37 cellular contexts compared by ENCODE assay signal in genomic region chr11:90669094-90669493, GRCh38.
"Had no signal": no experiment of that assay in that cellular context is flagged by ENCODE, and none has a peak within 500 bp of the region (broad histone marks: within the 10 kb centered on the region; RNA-seq: fewer than 3 reads in every experiment).

No MANE protein-coding gene starts in this region.

- ATAC-seq: activated naive CD4-positive, alpha-beta T cell treated with anti-CD3 and anti-CD28 coated beads, Interleukin-2, amount 50 U/mL, for 72 hours; activated naive CD8-positive, alpha-beta T cell treated with anti-CD3 and anti-CD28 coated beads, Interleukin-2, amount 50 U/mL, for 24 hours; activated T-cell treated with anti-CD3 and anti-CD28 coated beads, Interleukin-2, amount 50 U/mL, for 4 hours; activated T-cell treated with anti-CD3 and anti-CD28 coated beads, Interleukin-2, amount 50 U/mL, for 72 hours; activated T-helper 17 cell treated with anti-CD3 and anti-CD28 coated beads, Interleukin-2, amount 50 U/mL, for 72 hours; body of pancreas had no signal

- H3K27me3 ChIP-seq: adrenal gland, ascending aorta, body of pancreas, brain microvascular endothelial cell, cardiac muscle cell had no signal

- H3K27ac ChIP-seq: adrenal gland, ascending aorta, body of pancreas, brain microvascular endothelial cell, cardiac muscle cell had no signal

- H3K4me3 ChIP-seq: adrenal gland, ascending aorta, body of pancreas, cardiac muscle cell had no signal

- H3K4me1 Mint-ChIP-seq: activated naive CD4-positive, alpha-beta T cell treated with anti-CD3 and anti-CD28 coated beads, Interleukin-2, amount 10 ng/mL, durations not matched to agents 7 days and 5 days; activated naive CD4-positive, alpha-beta T cell treated with anti-CD3 and anti-CD28 coated beads, Interleukin-2, amount 50 U/mL, for 24 hours; activated naive CD8-positive, alpha-beta T cell treated with anti-CD3 and anti-CD28 coated beads for 36 hours; activated naive CD8-positive, alpha-beta T cell treated with anti-CD3 and anti-CD28 coated beads, Interleukin-2, amount 10 ng/mL, durations not matched to agents 7 days and 5 days; activated naive CD8-positive, alpha-beta T cell treated with anti-CD3 and anti-CD28 coated beads, Interleukin-2, amount 50 U/mL, for 24 hours; activated T-helper 17 cell treated with anti-CD3 and anti-CD28 coated beads, Interleukin-2, amount 50 U/mL, for 72 hours; central memory CD8-positive, alpha-beta T cell had no signal

- H3K4me3 Mint-ChIP-seq: activated naive CD4-positive, alpha-beta T cell treated with anti-CD3 and anti-CD28 coated beads for 36 hours; activated naive CD4-positive, alpha-beta T cell treated with anti-CD3 and anti-CD28 coated beads, Interleukin-2, amount 10 ng/mL, durations not matched to agents 7 days and 5 days; activated naive CD4-positive, alpha-beta T cell treated with anti-CD3 and anti-CD28 coated beads, Interleukin-2, amount 50 U/mL, for 24 hours; activated naive CD8-positive, alpha-beta T cell; activated naive CD8-positive, alpha-beta T cell treated with anti-CD3 and anti-CD28 coated beads for 36 hours; activated naive CD8-positive, alpha-beta T cell treated with anti-CD3 and anti-CD28 coated beads, Interleukin-2, amount 10 ng/mL, durations not matched to agents 7 days and 5 days; activated naive CD8-positive, alpha-beta T cell treated with anti-CD3 and anti-CD28 coated beads, Interleukin-2, amount 50 U/mL, for 24 hours; activated T-cell treated with anti-CD3 and anti-CD28 coated beads, Interleukin-2, amount 50 U/mL, for 24 hours; activated T-cell treated with anti-CD3 and anti-CD28 coated beads, Interleukin-2, amount 50 U/mL, for 4 hours; activated T-cell treated with anti-CD3 and anti-CD28 coated beads, Interleukin-2, amount 50 U/mL, for 72 hours; activated T-helper 1 cell treated with anti-CD3 and anti-CD28 coated beads, Interleukin-12 subunit alpha, Interleukin-12 subunit beta, Interleukin-2, Interleukin-4 antibody, amounts not matched to agents 30 ng/mL and 10 ng/mL and 1 ng/mL, durations not matched to agents 14 hours and 24 hours and 36 hours; activated T-helper 17 cell treated with anti-CD3 and anti-CD28 coated beads, Interleukin-2, amount 50 U/mL, for 72 hours; brain; central memory CD8-positive, alpha-beta T cell had no signal

- H3K4me1 ChIP-seq: adrenal gland, ascending aorta, body of pancreas had no signal

- DNase-seq: activated effector memory CD4-positive, alpha-beta T cell treated with anti-CD3 and anti-CD28 coated beads, Interleukin-2, amount 50 U/mL, for 16 hours; activated effector memory CD4-positive, alpha-beta T cell treated with Interleukin-2 at 50 U/mL for 16 hours; activated gamma-delta T cell; activated gamma-delta T cell treated with Interleukin-2 at 50 U/mL for 16 hours; activated naive CD4-positive, alpha-beta T cell; activated naive CD4-positive, alpha-beta T cell treated with anti-CD3 and anti-CD28 coated beads for 36 hours; activated naive CD4-positive, alpha-beta T cell treated with anti-CD3 and anti-CD28 coated beads, Interleukin-2, amount 10 ng/mL, durations not matched to agents 7 days and 5 days; activated naive CD4-positive, alpha-beta T cell treated with anti-CD3 and anti-CD28 coated beads, Interleukin-2, amount 50 U/mL, for 16 hours; activated naive CD4-positive, alpha-beta T cell treated with Interleukin-2 at 50 U/mL for 16 hours; activated naive CD8-positive, alpha-beta T cell treated with anti-CD3 and anti-CD28 coated beads for 36 hours; activated naive CD8-positive, alpha-beta T cell treated with anti-CD3 and anti-CD28 coated beads, Interleukin-2, amount 10 ng/mL, durations not matched to agents 7 days and 5 days; activated naive CD8-positive, alpha-beta T cell treated with anti-CD3 and anti-CD28 coated beads, Interleukin-2, amount 50 U/mL, for 24 hours; activated T-cell treated with anti-CD3 and anti-CD28 coated beads, Interleukin-2, amount 50 U/mL, for 1 hour; activated T-cell treated with anti-CD3 and anti-CD28 coated beads, Interleukin-2, amount 50 U/mL, for 24 hours; activated T-cell treated with anti-CD3 and anti-CD28 coated beads, Interleukin-2, amount 50 U/mL, for 4 hours; activated T-cell treated with anti-CD3 and anti-CD28 coated beads, Interleukin-2, amount 50 U/mL, for 48 hours; activated T-cell treated with anti-CD3 and anti-CD28 coated beads, Interleukin-2, amount 50 U/mL, for 72 hours; adrenal gland; amniotic stem cell; amygdala; anterior cingulate cortex; aorta; body of pancreas; brain microvascular endothelial cell; caudate nucleus; central memory CD4-positive, alpha-beta T cell; cerebellar nuclear complex had no signal

- H3K36me3 ChIP-seq: adrenal gland, ascending aorta, brain microvascular endothelial cell, cardiac muscle cell had no signal

- H3K36me3 Mint-ChIP-seq: activated naive CD4-positive, alpha-beta T cell treated with anti-CD3 and anti-CD28 coated beads, Interleukin-2, amount 10 ng/mL, durations not matched to agents 7 days and 5 days; activated naive CD4-positive, alpha-beta T cell treated with anti-CD3 and anti-CD28 coated beads, Interleukin-2, amount 50 U/mL, for 24 hours; activated naive CD4-positive, alpha-beta T cell treated with anti-CD3 and anti-CD28 coated beads, Interleukin-2, amount 50 U/mL, for 72 hours; activated naive CD8-positive, alpha-beta T cell treated with anti-CD3 and anti-CD28 coated beads for 36 hours; activated naive CD8-positive, alpha-beta T cell treated with anti-CD3 and anti-CD28 coated beads, Interleukin-2, amount 10 ng/mL, durations not matched to agents 7 days and 5 days; brain had no signal

- H3K27me3 Mint-ChIP-seq: activated naive CD4-positive, alpha-beta T cell treated with anti-CD3 and anti-CD28 coated beads, Interleukin-2, amount 10 ng/mL, durations not matched to agents 7 days and 5 days; activated naive CD4-positive, alpha-beta T cell treated with anti-CD3 and anti-CD28 coated beads, Interleukin-2, amount 50 U/mL, for 24 hours; activated naive CD8-positive, alpha-beta T cell; activated naive CD8-positive, alpha-beta T cell treated with anti-CD3 and anti-CD28 coated beads for 36 hours; activated naive CD8-positive, alpha-beta T cell treated with anti-CD3 and anti-CD28 coated beads, Interleukin-2, amount 10 ng/mL, durations not matched to agents 7 days and 5 days; activated naive CD8-positive, alpha-beta T cell treated with anti-CD3 and anti-CD28 coated beads, Interleukin-2, amount 50 U/mL, for 24 hours; activated T-cell treated with anti-CD3 and anti-CD28 coated beads, Interleukin-2, amount 50 U/mL, for 24 hours; activated T-helper 17 cell treated with anti-CD3 and anti-CD28 coated beads, Interleukin-2, amount 50 U/mL, for 72 hours; brain; central memory CD8-positive, alpha-beta T cell had no signal

- H3K27ac Mint-ChIP-seq: activated naive CD4-positive, alpha-beta T cell treated with anti-CD3 and anti-CD28 coated beads for 36 hours; activated naive CD4-positive, alpha-beta T cell treated with anti-CD3 and anti-CD28 coated beads, Interleukin-2, amount 10 ng/mL, durations not matched to agents 7 days and 5 days; activated naive CD4-positive, alpha-beta T cell treated with anti-CD3 and anti-CD28 coated beads, Interleukin-2, amount 50 U/mL, for 24 hours; activated naive CD4-positive, alpha-beta T cell treated with anti-CD3 and anti-CD28 coated beads, Interleukin-2, amount 50 U/mL, for 72 hours; activated naive CD8-positive, alpha-beta T cell; activated naive CD8-positive, alpha-beta T cell treated with anti-CD3 and anti-CD28 coated beads for 36 hours; activated naive CD8-positive, alpha-beta T cell treated with anti-CD3 and anti-CD28 coated beads, Interleukin-2, amount 10 ng/mL, durations not matched to agents 7 days and 5 days; activated naive CD8-positive, alpha-beta T cell treated with anti-CD3 and anti-CD28 coated beads, Interleukin-2, amount 50 U/mL, for 24 hours; activated T-cell treated with anti-CD3 and anti-CD28 coated beads, Interleukin-2, amount 50 U/mL, for 24 hours; activated T-cell treated with anti-CD3 and anti-CD28 coated beads, Interleukin-2, amount 50 U/mL, for 72 hours; activated T-helper 1 cell treated with anti-CD3 and anti-CD28 coated beads, Interleukin-12 subunit alpha, Interleukin-12 subunit beta, Interleukin-2, Interleukin-4 antibody, amounts not matched to agents 30 ng/mL and 10 ng/mL and 1 ng/mL, durations not matched to agents 14 hours and 24 hours and 36 hours; activated T-helper 17 cell treated with anti-CD3 and anti-CD28 coated beads, Interleukin-2, amount 50 U/mL, for 72 hours; activated T-helper 2 cell treated with anti-CD3 and anti-CD28 coated beads, Interferon-gamma antibody, Interleukin-2, Interleukin-4, amounts not matched to agents 10 μg/mL and 5 μg/mL and 100 μg/mL, durations not matched to agents 14 hours and 24 hours and 36 hours; brain had no signal

- H3K9me3 ChIP-seq: adrenal gland, ascending aorta, body of pancreas had no signal

- H3K9me3 Mint-ChIP-seq: activated naive CD4-positive, alpha-beta T cell treated with anti-CD3 and anti-CD28 coated beads, Interleukin-2, amount 50 U/mL, for 24 hours; activated naive CD8-positive, alpha-beta T cell treated with anti-CD3 and anti-CD28 coated beads, Interleukin-2, amount 10 ng/mL, durations not matched to agents 7 days and 5 days had no signal
